Comparison of ENCODE assay signal across 15 cellular contexts in genomic region chr4:110826656-110827055, GRCh38.
A peak's percentile ranks its signal among the peaks of the same experiment; 100 is the strongest.
DNase-seq lines count a peak whose midpoint lies in the region; ATAC-seq and TF ChIP-seq lines count a peak whose summit lies in the region.
"Had no signal": no experiment of that assay in that cellular context is flagged by ENCODE, and none has a peak within 500 bp of the region (broad histone marks: within the 10 kb centered on the region; RNA-seq: fewer than 3 reads in every experiment).

No MANE protein-coding gene starts in this region.

- no peaks in the 10 kb centered on the region for H3K9me3 Mint-ChIP-seq in Caco-2 (ENCODE audit: unreplicated experiment)
- H3K9me3 Mint-ChIP-seq in H9: peaks cover 2 to 6% of the 10 kb centered on the region in 2 experiments; a peak in 4 of 5 replicates
- H3K9me3 Mint-ChIP-seq in endothelial cell (ENCODE audit: unreplicated experiment): no peaks in the 10 kb centered on the region
- H3K9me3 Mint-ChIP-seq: CD14-positive monocyte had no signal

- H3K79me1 ChIP-seq in H9 (ENCODE audit: insufficient read depth, low read depth, low read length, poor library complexity, severe bottlenecking): no peaks in the 10 kb centered on the region

- H2BK12ac ChIP-seq in H9 (ENCODE audit: insufficient read length, low read depth, low read length): no peak overlapping the region

- no peak overlapping the region for H3K18ac ChIP-seq in H9 (ENCODE audit: insufficient read length, low read depth, low read length)

- no peaks in the 10 kb centered on the region for H3K27me3 Mint-ChIP-seq in Caco-2 (ENCODE audit: insufficient read depth, unreplicated experiment)
- H3K27me3 Mint-ChIP-seq in H9 (ENCODE audit: low read depth): no peaks in the 10 kb centered on the region
- no peaks in the 10 kb centered on the region for H3K27me3 Mint-ChIP-seq in endothelial cell (ENCODE audit: unreplicated experiment)
- H3K27me3 Mint-ChIP-seq: CD4-positive, alpha-beta memory T cell had no signal

- H2BK15ac ChIP-seq in H9 (ENCODE audit: low read depth, low read length): no peak overlapping the region

- H3T11ph ChIP-seq in H9 (ENCODE audit: low read length): no peak overlapping the region

- no peak overlapping the region for H3K27ac ChIP-seq in H9 (ENCODE audit: insufficient read length, low read depth, low read length)
- H3K27ac ChIP-seq: BLaER1, KMS-11 had no signal

- H3K4me3 Mint-ChIP-seq in Caco-2 (ENCODE audit: unreplicated experiment) (no peak overlapping the region), H9 (no peak overlapping the region), endothelial cell (ENCODE audit: unreplicated experiment) (no peak overlapping the region)
- H3K4me3 Mint-ChIP-seq: CD14-positive monocyte; CD4-positive, alpha-beta memory T cell had no signal

- H2BK20ac ChIP-seq in H9 (ENCODE audit: low read depth, low read length, poor library complexity, severe bottlenecking): no peak overlapping the region

- CTCF ChIA-PET in Caco-2 (lab: Charles Lee): interaction anchor here (0.7 to 1.2 kb wide), 3 partner anchors 78 to 144 kb away, joined by 3 to 4 read pairs (median 3); no protein-coding TSS in a partner anchor

- no peak overlapping the region for H2BK5ac ChIP-seq in H9 (ENCODE audit: insufficient read length, low read length)

- peak; percentile 20 to 34 for DNase-seq in Caco-2
- DNase-seq in H9: no peak
- DNase-seq in RKO (ENCODE audit: low spot score): peak; percentile 3
- DNase-seq in left colon: peak in 1 of 2 donors; percentile 32
- no peak for DNase-seq in endothelial cell (ENCODE audit: low spot score)
- DNase-seq in midbrain (lab: John Stamatoyannopoulos, UW): no peak
- no peak for DNase-seq in DMS79 (lab: John Stamatoyannopoulos, UW)
- DNase-seq: Calu3; CD4-positive, alpha-beta memory T cell; GDM1; GOT3; H7 had no signal

- peaks cover 9% of the 10 kb centered on the region for H3K4me1 Mint-ChIP-seq in Caco-2 (ENCODE audit: low read depth, unreplicated experiment)
- no peaks in the 10 kb centered on the region for H3K4me1 Mint-ChIP-seq in H9
- H3K4me1 Mint-ChIP-seq in endothelial cell (ENCODE audit: unreplicated experiment): no peaks in the 10 kb centered on the region
- H3K4me1 Mint-ChIP-seq: CD14-positive monocyte; CD4-positive, alpha-beta memory T cell had no signal

- H3K14ac ChIP-seq in H9 (ENCODE audit: insufficient read depth, low read length): no peak overlapping the region

- no TSS peak for BruUV-seq in Caco-2 (replicated peaks; lab: Mats Ljungman, UMichigan)

- H4K8ac ChIP-seq in H9 (replicated peaks; ENCODE audit: insufficient read length, low read depth, low read length): no peak overlapping the region

- H3K36me3 Mint-ChIP-seq in Caco-2 (ENCODE audit: insufficient read depth, unreplicated experiment): no peaks in the 10 kb centered on the region
- H3K36me3 Mint-ChIP-seq in H9 (ENCODE audit: insufficient read depth in 1 of 3, low read depth in 3 of 3): peaks cover 0 to 2% (median 0%) of the 10 kb centered on the region in 3 experiments; a peak in 1 of 7 replicates
- no peaks in the 10 kb centered on the region for H3K36me3 Mint-ChIP-seq in endothelial cell (ENCODE audit: low read depth, unreplicated experiment)
- H3K36me3 Mint-ChIP-seq: CD14-positive monocyte; CD4-positive, alpha-beta memory T cell had no signal

- no peak overlapping the region for H3K9ac ChIP-seq in H9 (ENCODE audit: extremely low read depth, insufficient read length, low read length)
- H3K9ac ChIP-seq: BLaER1, KMS-11 had no signal

- no peak overlapping the region for H4K5ac ChIP-seq in H9 (ENCODE audit: insufficient read length, low read depth, low read length)

- POLR2A ChIA-PET in Caco-2 (lab: Charles Lee): no interaction called here

- no peak overlapping the region for H3K4ac ChIP-seq in H9 (ENCODE audit: low read depth, low read length)

- no peak overlapping the region for H3K56ac ChIP-seq in H9 (ENCODE audit: insufficient read length, low read depth, low read length)

- no peak overlapping the region for H3K4me2 ChIP-seq in H9 (ENCODE audit: insufficient read depth, insufficient read length, low read length)
- H3K4me2 ChIP-seq: BLaER1, KMS-11 had no signal

- H4K91ac ChIP-seq in H9 (ENCODE audit: insufficient read length, low read depth, low read length): no peak overlapping the region

- no peaks in the 10 kb centered on the region for H3K36me3 ChIP-seq in Caco-2 (ENCODE audit: control insufficient read depth, insufficient read depth, low read length)
- H3K36me3 ChIP-seq: BLaER1 had no signal

- H2BK120ac ChIP-seq in H9 (ENCODE audit: low read depth, low read length, poor library complexity, severe bottlenecking): no peak overlapping the region

- no peaks in the 10 kb centered on the region for H3K27me3 ChIP-seq in Caco-2 (replicated peaks; ENCODE audit: control insufficient read depth, insufficient read depth, low read length)
- H3K27me3 ChIP-seq in H9 (ENCODE audit: insufficient read depth, low read length): no peaks in the 10 kb centered on the region
- H3K27me3 ChIP-seq: BLaER1 had no signal

- no peak overlapping the region for H2AFZ ChIP-seq in H9 (ENCODE audit: low read length)

- H3K79me2 ChIP-seq in H9 (ENCODE audit: insufficient read depth, low read length): no peaks in the 10 kb centered on the region

- TF ChIP-seq CTCF in Caco-2 (IDR thresholded peaks at IDR 0.05; ENCODE audit: insufficient read depth in 1 of 2, low read depth in 1 of 2, low read length in 1 of 2, severe bottlenecking in 1 of 2, unreplicated experiment in 1 of 2) (peak; percentile 26 to 35), H9 (conservative IDR thresholded peaks at IDR 0.05) (peak; percentile 21; the same call in 2 of the 3 replicates), endothelial cell (IDR thresholded peaks at IDR 0.05; ENCODE audit: unreplicated experiment) (no peak)

- H3K23ac ChIP-seq in H9 (ENCODE audit: insufficient read length, low read depth, low read length): no peak overlapping the region

- H3K9me3 ChIP-seq in Caco-2 (no peaks in the 10 kb centered on the region), H9 (ENCODE audit: control insufficient read depth, low read depth, low read length) (no peaks in the 10 kb centered on the region)
- H3K9me3 ChIP-seq: BLaER1 had no signal

- no peak overlapping the region for H3K27ac Mint-ChIP-seq in Caco-2 (ENCODE audit: unreplicated experiment)
- H3K27ac Mint-ChIP-seq in H9: no peak overlapping the region
- H3K27ac Mint-ChIP-seq in endothelial cell (ENCODE audit: unreplicated experiment): no peak overlapping the region
- H3K27ac Mint-ChIP-seq: CD14-positive monocyte; CD4-positive, alpha-beta memory T cell had no signal

- no CpG with 5 or more reads among the region's 8 CpGs for WGBS in H9 (ENCODE audit: extremely low coverage, insufficient read length, low lambda C conversion rate)

- H3K4me1 ChIP-seq in Caco-2 (peaks cover 25% of the 10 kb centered on the region), H9 (ENCODE audit: insufficient read depth, low read length) (no peaks in the 10 kb centered on the region)
- H3K4me1 ChIP-seq: BLaER1 had no signal

- H3K23me2 ChIP-seq in H9 (ENCODE audit: insufficient read length, low read depth, low read length, poor library complexity, severe bottlenecking): no peaks in the 10 kb centered on the region

- no peak overlapping the region for H3K4me3 ChIP-seq in Caco-2 (ENCODE audit: low read depth, low read length)
- H3K4me3 ChIP-seq: BLaER1 had no signal

- H2AK5ac ChIP-seq in H9 (ENCODE audit: insufficient read length, low read length): no peak overlapping the region

- H4K20me1 ChIP-seq in H9 (ENCODE audit: control insufficient read depth, insufficient read depth, insufficient read length): no peaks in the 10 kb centered on the region
- H4K20me1 ChIP-seq: BLaER1 had no signal

- ATAC-seq in left colon: peak; percentile 63

- intact Hi-C loops in Caco-2 (cut with micrococcal nuclease; ENCODE audit: unreplicated experiment) (no loop called here), left colon (cut with DNase I, micrococcal nuclease) (no loop called here)

Comparison
In these comparisons a context has a peak if more than half of its experiments do, and no peak if none do; other contexts are left out.
1. DNase-seq: peak in Caco-2 (2 of 2) and RKO (single experiment); none in H9 (single experiment), endothelial cell (single experiment), midbrain (single experiment) and DMS79 (single experiment).